In genomic region chr21:28489197-28489596, GRCh38 we compare ENCODE assay signal across 13 cellular contexts.
"Had no signal": no experiment of that assay in that cellular context is flagged by ENCODE, and none has a peak within 500 bp of the region (broad histone marks: within the 10 kb centered on the region; RNA-seq: fewer than 3 reads in every experiment).

No MANE protein-coding gene starts in this region.

- DNase-seq: activated CD4-positive, alpha-beta T cell treated with anti-CD3 and anti-CD28 coated beads, Interleukin-2, amount 50 U/mL, for 1 hour; activated CD8-positive, alpha-beta memory T cell treated with anti-CD3 and anti-CD28 coated beads for 24 hours; activated naive CD4-positive, alpha-beta T cell; erythroblast; left lung; mesendoderm; nephron progenitor cell; pancreas; stimulated activated CD4-positive, alpha-beta T cell treated with anti-CD3 and anti-CD28 coated beads, Interleukin-2, amount 100 ng/mL, for 48 hours; thyroid gland had no signal

- H3K27me3 ChIP-seq: dorsolateral prefrontal cortex, left lung, pancreas, thyroid gland had no signal

- H3K4me1 ChIP-seq: left lung, pancreas, thyroid gland had no signal

- H3K4me1 Mint-ChIP-seq: stimulated activated memory B cell treated with anti-CD40 and anti-IgM and Interleukin-4, amounts not matched to agents 10 μg/mL and 1 μg/mL and 100 μg/mL, for 72 hours had no signal

- H3K27ac Mint-ChIP-seq: activated T-helper 1 cell treated with anti-CD3 and anti-CD28 coated beads, Interleukin-12 subunit alpha, Interleukin-12 subunit beta, Interleukin-2, Interleukin-4 antibody, amounts not matched to agents 30 ng/mL and 10 ng/mL and 1 ng/mL, durations not matched to agents 14 hours and 24 hours and 36 hours; nephron progenitor cell; stimulated activated memory B cell treated with anti-CD40 and anti-IgM and Interleukin-4, amounts not matched to agents 10 μg/mL and 1 μg/mL and 100 μg/mL, for 72 hours had no signal

- H3K9me3 ChIP-seq: left lung, pancreas, thyroid gland had no signal

- H3K27ac ChIP-seq: left lung, pancreas, thyroid gland had no signal

- H3K9me3 Mint-ChIP-seq: activated T-helper 1 cell treated with anti-CD3 and anti-CD28 coated beads, Interleukin-12 subunit alpha, Interleukin-12 subunit beta, Interleukin-2, Interleukin-4 antibody, amounts not matched to agents 30 ng/mL and 10 ng/mL and 1 ng/mL, durations not matched to agents 14 hours and 24 hours and 36 hours; nephron progenitor cell; stimulated activated memory B cell treated with anti-CD40 and anti-IgM and Interleukin-4, amounts not matched to agents 10 μg/mL and 1 μg/mL and 100 μg/mL, for 72 hours had no signal

- H3K36me3 Mint-ChIP-seq: stimulated activated memory B cell treated with anti-CD40 and anti-IgM and Interleukin-4, amounts not matched to agents 10 μg/mL and 1 μg/mL and 100 μg/mL, for 72 hours had no signal

- H3K36me3 ChIP-seq: left lung, pancreas, thyroid gland had no signal

- H3K4me3 ChIP-seq: dorsolateral prefrontal cortex, left lung, pancreas, thyroid gland had no signal

- ATAC-seq: left lung; pancreas; stimulated activated memory B cell treated with anti-CD40 and anti-IgM and Interleukin-4, amounts not matched to agents 10 μg/mL and 1 μg/mL and 100 μg/mL, for 72 hours had no signal

- H3K4me3 Mint-ChIP-seq: activated T-helper 1 cell treated with anti-CD3 and anti-CD28 coated beads, Interleukin-12 subunit alpha, Interleukin-12 subunit beta, Interleukin-2, Interleukin-4 antibody, amounts not matched to agents 30 ng/mL and 10 ng/mL and 1 ng/mL, durations not matched to agents 14 hours and 24 hours and 36 hours; nephron progenitor cell; stimulated activated memory B cell treated with anti-CD40 and anti-IgM and Interleukin-4, amounts not matched to agents 10 μg/mL and 1 μg/mL and 100 μg/mL, for 72 hours had no signal

- H3K27me3 Mint-ChIP-seq: stimulated activated memory B cell treated with anti-CD40 and anti-IgM and Interleukin-4, amounts not matched to agents 10 μg/mL and 1 μg/mL and 100 μg/mL, for 72 hours had no signal
